Comparison of ENCODE assay signal across 8 cellular contexts in genomic region chr14:54902143-54902520, GRCh38. TPM values are rescaled to one million over a fixed set of nuclear protein-coding genes. Genes with fewer than 3 reads are reported as not detected.
A peak's percentile ranks its signal among the peaks of the same experiment; 100 is the strongest.
DNase-seq lines count a peak whose midpoint lies in the region; ATAC-seq and TF ChIP-seq lines count a peak whose summit lies in the region.

No MANE protein-coding gene starts in this region.

- H3F3A ChIP-seq in PC-9 (ENCODE audit: insufficient read depth, low read depth), result peaks cover 12% of the 10 kb centered on the region; the same call in 1 of the 2 replicates

- no peaks in the 10 kb centered on the region for H3K27me3 ChIP-seq in Caco-2 (replicated peaks; ENCODE audit: control insufficient read depth, insufficient read depth, low read length)
- no peaks in the 10 kb centered on the region for H3K27me3 ChIP-seq in PC-9 (ENCODE audit: insufficient read depth, low read depth)
- H3K27me3 ChIP-seq in thyroid gland, result no peaks in the 10 kb centered on the region

- H3K4me3 ChIP-seq in Caco-2 (ENCODE audit: low read depth, low read length) (peak overlapping the region; percentile 63), PC-9 (peak overlapping the region; percentile 81), fibroblast of villous mesenchyme (ENCODE audit: low read depth, low read length) (peak overlapping the region; percentile 76), thyroid gland (replicated peaks in 1 of 3) (peak overlapping the region; percentile 56 to 72 (median 61))

- H3K9me2 ChIP-seq in PC-9 (ENCODE audit: insufficient read depth), result no peaks in the 10 kb centered on the region

- H3K4me3 Mint-ChIP-seq in Caco-2 (ENCODE audit: unreplicated experiment), result peak overlapping the region; percentile 79

- WGBS in thyroid gland, 2 donors, result 3% methylated on average over 7 of the region's 37 CpGs; no CpG with 5 or more reads in 1 of the 2 donors

- peak overlapping the region; percentile 16; the same call in 1 of the 2 replicates for H3K27ac ChIP-seq in PC-9
- H3K27ac ChIP-seq in thyroid gland, result peak overlapping the region; percentile 70 to 83 (median 77)

- H3K4me2 ChIP-seq in PC-9, result peak overlapping the region; percentile 84

- TF ChIP-seq CTCF in Caco-2 (IDR thresholded peaks at IDR 0.05; ENCODE audit: insufficient read depth in 1 of 2, low read depth in 1 of 2, low read length in 1 of 2, severe bottlenecking in 1 of 2, unreplicated experiment in 1 of 2) (no peak), PC-9 (conservative IDR thresholded peaks at IDR 0.05) (no peak), fibroblast of villous mesenchyme (IDR thresholded peaks at IDR 0.05; ENCODE audit: insufficient read depth, low read depth, low read length) (no peak), omental fat pad (IDR thresholded peaks at IDR 0.05) (no peak), thyroid gland (IDR thresholded peaks at IDR 0.05) (peak in 1 of 6 experiments; percentile 2)

- intact Hi-C loops in Caco-2 (cut with micrococcal nuclease; ENCODE audit: unreplicated experiment), result loop anchor here (5.0 kb wide), 1 partner anchor 65 kb away; no protein-coding TSS in a partner anchor
- intact Hi-C loops in PC-9 (cut with micrococcal nuclease; ENCODE audit: unreplicated experiment), result loop anchor here (5.0 kb wide), 2 partner anchors 85 to 100 kb away; no protein-coding TSS in a partner anchor
- intact Hi-C loops in thyroid gland (cut with DNase I), result no loop called here

- H3K9me3 Mint-ChIP-seq in Caco-2 (ENCODE audit: unreplicated experiment), result no peaks in the 10 kb centered on the region

- no peaks in the 10 kb centered on the region for H3K79me2 ChIP-seq in PC-9 (ENCODE audit: low read depth)

- CTCF ChIA-PET in Caco-2 (lab: Charles Lee), result interaction anchor here (1.1 kb wide), 1 partner anchor 149 kb away, joined by 3 read pairs; no protein-coding TSS in a partner anchor
- CTCF ChIA-PET in PC-9 (lab: Charles Lee), result interaction anchor here (0.6 kb wide), 1 partner anchor 283 kb away, joined by 3 read pairs; no protein-coding TSS in a partner anchor

- H3K27ac Mint-ChIP-seq in Caco-2 (ENCODE audit: unreplicated experiment), result peak overlapping the region; percentile 73

- no peaks in the 10 kb centered on the region for H3K4me1 Mint-ChIP-seq in Caco-2 (ENCODE audit: low read depth, unreplicated experiment)

- TF ChIP-seq POLR2A in thyroid gland (IDR thresholded peaks at IDR 0.05), result no peak

- ATAC-seq in GM19455 (IDR thresholded peaks at IDR 0.05; ENCODE audit: unreplicated experiment) (peak; percentile 54), HG03521 (IDR thresholded peaks at IDR 0.05; ENCODE audit: unreplicated experiment) (peak; percentile 43), omental fat pad (ENCODE audit: low FRiP score) (peak; percentile 75)

- DNase-seq in Caco-2 (peak; percentile 81 to 84), PC-9 (peak; percentile 56 to 62), fibroblast of villous mesenchyme (ENCODE audit: low read depth) (peak; percentile 62), omental fat pad (ENCODE audit: low spot score) (peak; percentile 71), thyroid gland (peak; percentile 62 to 64)
- DNase-seq in activated T-helper 1 cell treated with anti-CD3 and anti-CD28 coated beads, Interleukin-2, amount 50 U/mL, for 16 hours (ENCODE audit: low read depth in 1 of 2, low spot score in 1 of 2), result peak; percentile 64 to 71

- H2AFZ ChIP-seq in PC-9, result peak overlapping the region; percentile 94

- peaks cover 8% of the 10 kb centered on the region; the same call in 1 of the 2 replicates for H3K4me1 ChIP-seq in Caco-2
- H3K4me1 ChIP-seq in PC-9 (replicated peaks; ENCODE audit: insufficient read depth), result peaks cover 9% of the 10 kb centered on the region
- H3K4me1 ChIP-seq in thyroid gland, result peaks cover 0 to 8% of the 10 kb centered on the region in 2 donors

- POLR2A ChIA-PET in Caco-2 (lab: Charles Lee) (interaction anchor here (0.7 kb wide), 1 partner anchor 336 kb away, joined by 3 read pairs; no protein-coding TSS in a partner anchor), PC-9 (lab: Charles Lee; ENCODE audit: unreplicated experiment) (no interaction called here)

- H3K27me3 Mint-ChIP-seq in Caco-2 (ENCODE audit: insufficient read depth, unreplicated experiment), result no peaks in the 10 kb centered on the region

- H3K9me3 ChIP-seq in Caco-2 (no peaks in the 10 kb centered on the region), PC-9 (ENCODE audit: insufficient read depth, low read depth) (no peaks in the 10 kb centered on the region), thyroid gland (no peaks in the 10 kb centered on the region)

- H4K20me1 ChIP-seq in PC-9 (ENCODE audit: insufficient read depth), result no peaks in the 10 kb centered on the region

- no TSS peak for BruUV-seq in Caco-2 (replicated peaks; lab: Mats Ljungman, UMichigan)
- no TSS peak for BruUV-seq in PC-9 (replicated peaks; lab: Mats Ljungman, UMichigan)

- peaks cover 10% of the 10 kb centered on the region for H3K36me3 Mint-ChIP-seq in Caco-2 (ENCODE audit: insufficient read depth, unreplicated experiment)

- no peaks in the 10 kb centered on the region for H3K36me3 ChIP-seq in Caco-2 (ENCODE audit: control insufficient read depth, insufficient read depth, low read length)
- H3K36me3 ChIP-seq in PC-9 (ENCODE audit: low read depth), result no peaks in the 10 kb centered on the region
- no peaks in the 10 kb centered on the region for H3K36me3 ChIP-seq in thyroid gland

RNA-seq across cellular contexts. Expression of gene GCH1, which starts 0.5 kb away (rescaled TPM):
- total RNA-seq in Caco-2 (2022), result 16.8 and 17.9 TPM in 2 replicates
- 4.1 and 5.1 TPM in 2 replicates for total RNA-seq in PC-9 (2021)
- 2.3 and 9.1 TPM in 2 replicates for total RNA-seq in fibroblast of villous mesenchyme
- total RNA-seq in omental fat pad, result 10 to 100 TPM in 3 of 4 donors, 1 to 10 TPM in 1; 9.4 to 27.9 (median 18.7) TPM
- total RNA-seq in thyroid gland, result 1 to 10 TPM; 5.2 to 7.8 (median 7.4) TPM

Comparison
In these comparisons a context has a peak if more than half of its experiments do, and no peak if none do; other contexts are left out.
1. Peak in every context shown above with its lines: DNase-seq, ATAC-seq, H3K4me3 ChIP-seq and H3K27ac ChIP-seq.